In genomic region chr6:70396163-70396562, GRCh38 we compare ENCODE assay signal across 24 cellular contexts. TPM values are rescaled to one million over a fixed set of nuclear protein-coding genes. Genes with fewer than 3 reads are reported as not detected.
A peak's percentile ranks its signal among the peaks of the same experiment; 100 is the strongest.
DNase-seq lines count a peak whose midpoint lies in the region; ATAC-seq and TF ChIP-seq lines count a peak whose summit lies in the region.
"Had no signal": no experiment of that assay in that cellular context is flagged by ENCODE, and none has a peak within 500 bp of the region (broad histone marks: within the 10 kb centered on the region; RNA-seq: fewer than 3 reads in every experiment).

No MANE protein-coding gene starts in this region.

- ATAC-seq in body of pancreas (no peak), HG02970 (IDR thresholded peaks at IDR 0.05; ENCODE audit: low FRiP score, unreplicated experiment) (no peak)
- ATAC-seq: CD8-positive, alpha-beta T cell; left ventricle myocardium superior; naive thymus-derived CD4-positive, alpha-beta T cell; Panc1 had no signal

- no peak overlapping the region for H2BK5ac ChIP-seq in neuronal stem cell (ENCODE audit: low read length)

- no peak overlapping the region for H3K4ac ChIP-seq in neuronal stem cell (ENCODE audit: low read length)

- no peak overlapping the region for H2BK12ac ChIP-seq in neuronal stem cell (ENCODE audit: low read length)

- no peak overlapping the region for H3K23ac ChIP-seq in neuronal stem cell (ENCODE audit: low read depth, low read length, poor library complexity)

- H3K27me3 ChIP-seq in mammary epithelial cell (ENCODE audit: insufficient read depth, low read length) (no peaks in the 10 kb centered on the region), breast epithelium (peaks cover 0 to 7% of the 10 kb centered on the region in 2 donors), body of pancreas (no peaks in the 10 kb centered on the region), neuronal stem cell (ENCODE audit: control insufficient read depth in 3 of 3, insufficient read depth in 3 of 3, low read depth in 1 of 3, low read length in 3 of 3) (no peaks in the 10 kb centered on the region)
- H3K27me3 ChIP-seq: SJCRH30 had no signal

- in situ Hi-C loops in mammary epithelial cell (cut with MboI; ENCODE audit: low sequenced_read_pairs in 2 of 2): no loop called here

- intact Hi-C loops in mammary epithelial cell (cut with micrococcal nuclease): no loop called here
- intact Hi-C loops in breast epithelium (cut with DNase I; ENCODE audit: low total_unique reads): no loop called here
- intact Hi-C loops in body of pancreas (cut with DNase I): no loop called here

- H2AK5ac ChIP-seq in neuronal stem cell (ENCODE audit: low read depth, low read length): no peak overlapping the region

- H2BK120ac ChIP-seq in neuronal stem cell (ENCODE audit: low read depth, low read length): no peak overlapping the region

- no peak overlapping the region for H3K9ac ChIP-seq in mammary epithelial cell (ENCODE audit: insufficient read depth, low read length)
- no peak overlapping the region for H3K9ac ChIP-seq in neuronal stem cell (ENCODE audit: low read depth, low read length, poor library complexity)
- H3K9ac ChIP-seq: KMS-11 had no signal

- dilution Hi-C loops in mammary epithelial cell (cut with HindIII; ENCODE audit: low sequenced_read_pairs): no loop called here

- H3K36me3 ChIP-seq in mammary epithelial cell (ENCODE audit: insufficient read depth, low read length) (no peaks in the 10 kb centered on the region), breast epithelium (no peaks in the 10 kb centered on the region), body of pancreas (replicated peaks in 1 of 2; ENCODE audit: insufficient read depth in 1 of 2, low read depth in 2 of 2) (no peaks in the 10 kb centered on the region), neuronal stem cell (replicated peaks in 1 of 2; ENCODE audit: control insufficient read depth in 2 of 2, insufficient read depth in 2 of 2, low read length in 2 of 2) (no peaks in the 10 kb centered on the region)
- H3K36me3 ChIP-seq: SJCRH30, spleen had no signal

- H3K4me2 ChIP-seq in mammary epithelial cell (ENCODE audit: insufficient read depth, low read depth, low read length) (peak overlapping the region; percentile 93), neuronal stem cell (ENCODE audit: insufficient read depth, low read length, poor library complexity, severe bottlenecking) (no peak overlapping the region)
- H3K4me2 ChIP-seq: KMS-11 had no signal

- H3K27ac ChIP-seq in mammary epithelial cell (ENCODE audit: insufficient read depth, low read depth, low read length) (peak overlapping the region; percentile 96), breast epithelium (no peak overlapping the region), body of pancreas (peak overlapping the region; percentile 0 to 92 (median 73)), neuronal stem cell (replicated peaks; ENCODE audit: low read length) (no peak overlapping the region)
- H3K27ac ChIP-seq: 22Rv1, KMS-11, SJCRH30, spleen had no signal

- H4K91ac ChIP-seq in neuronal stem cell (ENCODE audit: low read depth, low read length, poor library complexity): no peak overlapping the region

- H3K9me3 ChIP-seq in mammary epithelial cell (replicated peaks; ENCODE audit: insufficient read depth, low read length) (no peaks in the 10 kb centered on the region), breast epithelium (no peaks in the 10 kb centered on the region), body of pancreas (no peaks in the 10 kb centered on the region), neuronal stem cell (replicated peaks in 1 of 2; ENCODE audit: control insufficient read depth in 2 of 2, insufficient read depth in 1 of 2, low read depth in 1 of 2, low read length in 2 of 2) (no peaks in the 10 kb centered on the region)
- H3K9me3 ChIP-seq: SJCRH30, spleen had no signal

- H2AFZ ChIP-seq in mammary epithelial cell (ENCODE audit: low read depth, low read length) (peak overlapping the region; percentile 60), neuronal stem cell (ENCODE audit: low read length) (peak overlapping the region; percentile 57)

- H3K4me1 ChIP-seq in mammary epithelial cell (ENCODE audit: insufficient read depth, low read length): peaks cover 37% of the 10 kb centered on the region
- H3K4me1 ChIP-seq in breast epithelium: no peaks in the 10 kb centered on the region
- peaks cover 32% of the 10 kb centered on the region for H3K4me1 ChIP-seq in body of pancreas
- H3K4me1 ChIP-seq in neuronal stem cell (ENCODE audit: control insufficient read depth in 2 of 2, insufficient read depth in 1 of 2, low read depth in 1 of 2, low read length in 2 of 2): peaks cover 2 to 11% of the 10 kb centered on the region in 2 donors
- H3K4me1 ChIP-seq: SJCRH30, spleen had no signal

- DNase-seq in mammary epithelial cell: no peak
- no peak for DNase-seq in breast epithelium (ENCODE audit: low spot score in 2 of 2)
- no peak for DNase-seq in body of pancreas
- no peak for DNase-seq in neuronal stem cell (ENCODE audit: low spot score)
- no peak for DNase-seq in activated T-cell treated with anti-CD3 and anti-CD28 coated beads, Interleukin-2, amount 50 U/mL, for 1 hour
- DNase-seq in NCI-H69 (lab: John Stamatoyannopoulos, UW): no peak
- DNase-seq in pons (ENCODE audit: low spot score): no peak
- DNase-seq: activated CD4-positive, alpha-beta T cell treated with anti-CD3 and anti-CD28 coated beads, Interleukin-2, amount 10 ng/mL, durations not matched to agents 24 days and 14 days; activated gamma-delta T cell; activated T-cell treated with anti-CD3 and anti-CD28 coated beads, Interleukin-2, amount 50 U/mL, for 24 hours; CD8-positive, alpha-beta T cell; central memory CD4-positive, alpha-beta T cell; dermis blood vessel endothelial cell; left ventricle myocardium superior; naive thymus-derived CD4-positive, alpha-beta T cell; NCI-H146; NCI-H446; occipital lobe; SJCRH30; spleen had no signal

- no peaks in the 10 kb centered on the region for H3K79me1 ChIP-seq in neuronal stem cell (ENCODE audit: low read depth, low read length)

- H3K14ac ChIP-seq in neuronal stem cell (ENCODE audit: low read length): no peak overlapping the region

- H4K20me1 ChIP-seq in mammary epithelial cell (ENCODE audit: insufficient read depth, low read length): no peaks in the 10 kb centered on the region

- no peak overlapping the region for H4K8ac ChIP-seq in neuronal stem cell (ENCODE audit: low read depth, low read length)

- BruUV-seq in mammary epithelial cell (replicated peaks; lab: Mats Ljungman, UMichigan): no TSS peak

- no peak for TF ChIP-seq CTCF in mammary epithelial cell (conservative IDR thresholded peaks at IDR 0.05 in 1 of 2, IDR thresholded peaks at IDR 0.05 in 1 of 2; ENCODE audit: extremely low read depth in 1 of 2, insufficient read depth in 1 of 2, low read depth in 1 of 2, low read length in 2 of 2)
- no peak for TF ChIP-seq CTCF in breast epithelium (IDR thresholded peaks at IDR 0.05)
- no peak for TF ChIP-seq CTCF in body of pancreas (IDR thresholded peaks at IDR 0.05)

- H3K18ac ChIP-seq in neuronal stem cell (ENCODE audit: low read length): no peak overlapping the region

- CTCF ChIA-PET in mammary epithelial cell (lab: Charles Lee; ENCODE audit: low non-redundant PET): no interaction called here

- H2BK15ac ChIP-seq in neuronal stem cell (ENCODE audit: low read length): no peak overlapping the region

- WGBS in mammary epithelial cell (ENCODE audit: low coverage, missing lambda C conversion rate): 100% methylated on average over 1 of the region's 1 CpG
- WGBS in body of pancreas, 2 donors: 69 to 81% methylated on average over 1 of the region's 1 CpG
- WGBS in neuronal stem cell (ENCODE audit: extremely low coverage in 2 of 2, insufficient read length in 2 of 2, insufficient replicate concordance in 1 of 2), 2 donors: no CpG with 5 or more reads among the region's 1 CpG

- no peak for TF ChIP-seq POLR2A in breast epithelium (IDR thresholded peaks at IDR 0.05)
- TF ChIP-seq POLR2A in body of pancreas (IDR thresholded peaks at IDR 0.05): no peak

- H3K4me3 ChIP-seq in mammary epithelial cell (replicated peaks in 1 of 3; ENCODE audit: insufficient read depth in 1 of 3, low read depth in 2 of 3, low read length in 3 of 3): no peak overlapping the region
- no peak overlapping the region for H3K4me3 ChIP-seq in breast epithelium
- H3K4me3 ChIP-seq in body of pancreas: no peak overlapping the region
- H3K4me3 ChIP-seq in neuronal stem cell (ENCODE audit: low read length in 2 of 2): no peak overlapping the region
- H3K4me3 ChIP-seq: SJCRH30, spleen had no signal

- H3K79me2 ChIP-seq in mammary epithelial cell (ENCODE audit: insufficient read depth, low read length): no peaks in the 10 kb centered on the region

RNA-seq across cellular contexts. Expression of gene FAM135A, which starts 17.1 kb away (rescaled TPM):
- total RNA-seq in mammary epithelial cell (10 to 100 TPM; 21.2 to 30.0 TPM), breast epithelium (10 to 100 TPM; 25.9 to 34.2 (median 30.2) TPM), body of pancreas (10 to 100 TPM; 19.4 to 29.3 TPM)
- 13.2 TPM for polyA plus RNA-seq in mammary epithelial cell
- polyA minus RNA-seq in mammary epithelial cell: 11.3 TPM
- 17.9 TPM for polyA plus RNA-seq in neuronal stem cell (2013, experiment 1 of 2)
- polyA plus RNA-seq in neuronal stem cell (2013, experiment 2 of 2): 18.7 TPM

Comparison
In these comparisons a context has a peak if more than half of its experiments do, and no peak if none do; other contexts are left out.
1. H3K27ac ChIP-seq: peak in mammary epithelial cell (single experiment) and body of pancreas (4 of 4); none in breast epithelium (0 of 2) and neuronal stem cell (single experiment).